In genomic region chr3:168952551-168952950, GRCh38 we compare ENCODE assay signal across 9 cellular contexts.
DNase-seq lines count a peak whose midpoint lies in the region; ATAC-seq and TF ChIP-seq lines count a peak whose summit lies in the region.
"Had no signal": no experiment of that assay in that cellular context is flagged by ENCODE, and none has a peak within 500 bp of the region (broad histone marks: within the 10 kb centered on the region; RNA-seq: fewer than 3 reads in every experiment).

No MANE protein-coding gene starts in this region.

- H3K36me3 Mint-ChIP-seq in stimulated activated memory B cell treated with anti-CD40 and anti-IgM and Interleukin-4, amounts not matched to agents 10 μg/mL and 1 μg/mL and 100 μg/mL, for 72 hours, result no peaks in the 10 kb centered on the region

- no peaks in the 10 kb centered on the region for H3K36me3 ChIP-seq in BJ (ENCODE audit: control insufficient read depth, insufficient read depth, low read length)

- POLR2A ChIA-PET in BJ (lab: Charles Lee), result no interaction called here

- H3K27ac Mint-ChIP-seq in stimulated activated memory B cell treated with anti-CD40 and anti-IgM and Interleukin-4, amounts not matched to agents 10 μg/mL and 1 μg/mL and 100 μg/mL, for 72 hours, result no peak overlapping the region
- H3K27ac Mint-ChIP-seq: activated T-helper 17 cell treated with anti-CD3 and anti-CD28 coated beads, Interleukin-2, amount 50 U/mL, for 72 hours had no signal

- no peak overlapping the region for H3K4me3 Mint-ChIP-seq in stimulated activated memory B cell treated with anti-CD40 and anti-IgM and Interleukin-4, amounts not matched to agents 10 μg/mL and 1 μg/mL and 100 μg/mL, for 72 hours
- H3K4me3 Mint-ChIP-seq: activated T-helper 17 cell treated with anti-CD3 and anti-CD28 coated beads, Interleukin-2, amount 50 U/mL, for 72 hours had no signal

- H3K27me3 Mint-ChIP-seq in stimulated activated memory B cell treated with anti-CD40 and anti-IgM and Interleukin-4, amounts not matched to agents 10 μg/mL and 1 μg/mL and 100 μg/mL, for 72 hours, result no peaks in the 10 kb centered on the region
- H3K27me3 Mint-ChIP-seq: activated T-helper 17 cell treated with anti-CD3 and anti-CD28 coated beads, Interleukin-2, amount 50 U/mL, for 72 hours had no signal

- TF ChIP-seq CTCF in BJ (IDR thresholded peaks at IDR 0.05; ENCODE audit: insufficient read depth, low read depth, low read length) (peak; percentile 28), LNCaP clone FGC (IDR thresholded peaks at IDR 0.05; ENCODE audit: control insufficient read depth, extremely low read depth, insufficient read depth) (peak; percentile 19; the same call in 1 of the 2 replicates), WI38 (IDR thresholded peaks at IDR 0.05; ENCODE audit: low read depth, low read length) (no peak)

- DNase-seq in BJ (ENCODE audit: low read depth), result peak; percentile 9
- DNase-seq in LNCaP clone FGC (ENCODE audit: low read depth), result no peak
- DNase-seq in kidney tubule cell (ENCODE audit: low spot score), result peak; percentile 57
- DNase-seq in NK-92 (lab: John Stamatoyannopoulos, UW; ENCODE audit: unreplicated experiment), result no peak
- DNase-seq in activated CD4-positive, alpha-beta T cell treated with anti-CD3 and anti-CD28 coated beads for 1 hour, result no peak

- CTCF ChIA-PET in BJ (lab: Yijun Ruan, JAX), result interaction anchor here (0.6 to 2.8 kb wide), 8 partner anchors 11 to 716 kb away, joined by 3 to 13 read pairs (median 4); no protein-coding TSS in a partner anchor

- no peaks in the 10 kb centered on the region for H3K4me1 Mint-ChIP-seq in stimulated activated memory B cell treated with anti-CD40 and anti-IgM and Interleukin-4, amounts not matched to agents 10 μg/mL and 1 μg/mL and 100 μg/mL, for 72 hours
- H3K4me1 Mint-ChIP-seq: activated T-helper 17 cell treated with anti-CD3 and anti-CD28 coated beads, Interleukin-2, amount 50 U/mL, for 72 hours had no signal

- ATAC-seq in stimulated activated memory B cell treated with anti-CD40 and anti-IgM and Interleukin-4, amounts not matched to agents 10 μg/mL and 1 μg/mL and 100 μg/mL, for 72 hours, result no peak
- no peak for ATAC-seq in GM21723 (IDR thresholded peaks at IDR 0.05; ENCODE audit: unreplicated experiment)
- ATAC-seq: activated T-helper 17 cell treated with anti-CD3 and anti-CD28 coated beads, Interleukin-2, amount 50 U/mL, for 72 hours had no signal

- H3K4me3 ChIP-seq in BJ (ENCODE audit: low read depth, low read length) (no peak overlapping the region), LNCaP clone FGC (ENCODE audit: low read depth, low read length) (no peak overlapping the region), WI38 (ENCODE audit: low read depth, low read length) (0 out of 2 replicates have a peak overlapping the region, but pooled peaks have one; percentile 10)

- no peaks in the 10 kb centered on the region for H3K9me3 Mint-ChIP-seq in stimulated activated memory B cell treated with anti-CD40 and anti-IgM and Interleukin-4, amounts not matched to agents 10 μg/mL and 1 μg/mL and 100 μg/mL, for 72 hours

- no peaks in the 10 kb centered on the region; the same call in 1 of the 2 replicates for H3K27me3 ChIP-seq in BJ (ENCODE audit: control insufficient read depth, insufficient read depth, low read length)

Comparison
In these comparisons a context has a peak if more than half of its experiments do, and no peak if none do; other contexts are left out.
1. DNase-seq: peak in BJ (single experiment) and kidney tubule cell (single experiment); none in LNCaP clone FGC (single experiment), NK-92 (single experiment) and activated CD4-positive, alpha-beta T cell treated with anti-CD3 and anti-CD28 coated beads for 1 hour (single experiment).